In genomic region chr5:136621743-136622142, GRCh38 we compare ENCODE assay signal across 8 cellular contexts.
"Had no signal": no experiment of that assay in that cellular context is flagged by ENCODE, and none has a peak within 500 bp of the region (broad histone marks: within the 10 kb centered on the region; RNA-seq: fewer than 3 reads in every experiment).

No MANE protein-coding gene starts in this region.

- H3K4me3 ChIP-seq: GM23338 had no signal

- H3K27ac Mint-ChIP-seq: GM23338, H9 had no signal

- DNase-seq: H9, HCEC 1CT, IMR-90, KBM-7 had no signal

- FAIRE-seq: H1, H54, HTR-8/SVneo had no signal

- H3K9me3 Mint-ChIP-seq: GM23338, H9 had no signal

- H2AFZ ChIP-seq: GM23338 had no signal

- H3K4me2 ChIP-seq: GM23338 had no signal

- H3K4me3 Mint-ChIP-seq: GM23338, H9 had no signal

- ATAC-seq: GM23338 had no signal
